1 cellular context compared by ENCODE assay signal in the genomic region with DNA sequence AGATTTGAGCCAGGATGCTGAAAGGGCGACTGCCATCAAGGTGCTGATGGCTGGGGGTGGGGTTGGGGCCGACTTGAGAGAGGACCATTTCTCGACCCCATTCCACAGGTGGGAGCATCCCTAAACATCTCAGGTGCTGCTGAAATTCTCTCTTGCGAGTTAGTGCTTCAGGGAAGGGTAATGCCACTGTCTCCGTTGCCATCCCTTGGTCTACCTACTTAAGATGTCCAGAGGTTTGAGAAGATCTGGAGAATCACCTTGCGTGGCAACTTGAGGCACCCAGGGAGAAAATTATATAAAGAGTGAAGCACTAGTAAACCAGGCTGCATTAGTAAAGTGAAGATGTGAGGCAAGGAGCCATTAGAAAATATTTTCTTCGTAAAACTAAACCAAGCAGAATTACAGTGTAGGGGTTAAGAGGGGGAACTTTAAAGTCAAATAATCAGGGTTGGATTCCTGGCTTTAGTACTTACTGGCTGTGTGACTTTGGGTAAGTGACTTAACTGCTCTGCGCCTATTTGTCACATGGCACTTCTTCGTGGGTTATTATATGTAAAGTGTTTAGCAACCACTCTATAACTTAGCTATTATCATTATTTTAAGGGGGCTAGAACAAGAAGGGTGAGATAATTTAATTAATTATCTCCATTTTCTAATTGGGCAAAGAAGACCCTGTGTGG.
TF ChIP-seq lines count a peak whose summit lies in the region.

No MANE protein-coding gene starts in this region.

TF ChIP-seq in endothelial cell of umbilical vein, 7 proteins besides CTCF, POLR2A, EP300 and RAD21 (continued from another document):
- TF ChIP-seq EZH2 (IDR thresholded peaks at IDR 0.05; ENCODE audit: borderline replicate concordance, low read depth, low read length, severe bottlenecking) (no peak), POLR2AphosphoS5 (IDR thresholded peaks at IDR 0.05; ENCODE audit: insufficient read depth, low read depth, low read length) (no peak), JUN (IDR thresholded peaks at IDR 0.05; ENCODE audit: borderline replicate concordance, insufficient read depth, insufficient read length, low read depth) (no peak)
- TF ChIP-seq, protein P1, sequence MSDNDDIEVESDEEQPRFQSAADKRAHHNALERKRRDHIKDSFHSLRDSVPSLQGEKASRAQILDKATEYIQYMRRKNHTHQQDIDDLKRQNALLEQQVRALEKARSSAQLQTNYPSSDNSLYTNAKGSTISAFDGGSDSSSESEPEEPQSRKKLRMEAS (IDR thresholded peaks at IDR 0.05; ENCODE audit: insufficient read depth, insufficient read length): no peak
